8 cellular contexts compared by ENCODE assay signal in genomic region chr6:106510090-106510970, GRCh38.
DNase-seq lines count a peak whose midpoint lies in the region; ATAC-seq and TF ChIP-seq lines count a peak whose summit lies in the region.

No MANE protein-coding gene starts in this region.

- H3K9me3 ChIP-seq in MM.1S (replicated peaks; ENCODE audit: insufficient read depth, low read length) (no peaks in the 10 kb centered on the region), left lung (no peaks in the 10 kb centered on the region)

- DNase-seq in Caki2 (ENCODE audit: low read depth) (peak; percentile 51), MM.1S (peak; percentile 47), cardiac fibroblast (ENCODE audit: low read depth in 2 of 2) (peak; percentile 47 to 59), left lung (peak; percentile 87 to 95), cerebellar cortex (ENCODE audit: low spot score) (no peak)
- DNase-seq in stimulated activated CD8-positive, alpha-beta memory T cell treated with anti-CD3 and anti-CD28 coated beads, Interleukin-12 subunit alpha, Interleukin-12 subunit beta, amount 100 ng/mL, for 1 hour (ENCODE audit: low read depth) = peak; percentile 45

- H3K79me2 ChIP-seq in MM.1S (ENCODE audit: low read length) = no peaks in the 10 kb centered on the region

- TF ChIP-seq CTCF in MM.1S (IDR thresholded peaks at IDR 0.05; ENCODE audit: low read length) (no peak), VCaP (conservative IDR thresholded peaks at IDR 0.05) (peak; percentile 30; the same call in 1 of the 2 replicates), cardiac fibroblast (IDR thresholded peaks at IDR 0.05; ENCODE audit: low read depth, low read length) (no peak), left lung (IDR thresholded peaks at IDR 0.05) (no peak)

- ATAC-seq in GM21723 (IDR thresholded peaks at IDR 0.05; ENCODE audit: unreplicated experiment) (peak; percentile 42), left lung (peak; percentile 63)

- H3K36me3 ChIP-seq in MM.1S (replicated peaks; ENCODE audit: insufficient read depth, low read length) (no peaks in the 10 kb centered on the region), left lung (no peaks in the 10 kb centered on the region)

- no peak overlapping the region for H3K9ac ChIP-seq in MM.1S (ENCODE audit: low read length)

- intact Hi-C loops in left lung (cut with DNase I) = no loop called here

- H3K4me3 ChIP-seq in MM.1S (ENCODE audit: low read length) (peak overlapping the region; percentile 79), cardiac fibroblast (replicated peaks in 1 of 2; ENCODE audit: low read depth in 2 of 2, low read length in 2 of 2) (peak overlapping the region; percentile 53 to 56), left lung (peak overlapping the region; percentile 42 to 79)

- H3K4me2 ChIP-seq in MM.1S (ENCODE audit: low read depth, low read length) = peak overlapping the region; percentile 87; the same call in 1 of the 2 replicates

- H3K9me2 ChIP-seq in MM.1S (replicated peaks; ENCODE audit: insufficient read depth, low read length) = no peaks in the 10 kb centered on the region

- H2AFZ ChIP-seq in MM.1S (ENCODE audit: low read length) = peak overlapping the region; percentile 79

- in situ Hi-C loops in Caki2 (cut with HindIII; ENCODE audit: low pct_unique_long_range_greater_than_20kb, low sequenced_read_pairs) = no loop called here

- H3K4me1 ChIP-seq in MM.1S (ENCODE audit: low read length) (peaks cover 6% of the 10 kb centered on the region; the same call in 1 of the 2 replicates), left lung (peaks cover 9 to 48% of the 10 kb centered on the region in 2 donors)

- peaks cover 7% of the 10 kb centered on the region; the same call in 1 of the 2 replicates for H3F3A ChIP-seq in MM.1S (ENCODE audit: insufficient read depth, low read length)

- H4K20me1 ChIP-seq in MM.1S (ENCODE audit: insufficient read depth, low read length) = no peaks in the 10 kb centered on the region

- peaks cover 54% of the 10 kb centered on the region for H3K27me3 ChIP-seq in MM.1S (replicated peaks; ENCODE audit: insufficient read depth, low read length)
- peaks cover 3 to 32% of the 10 kb centered on the region in 2 donors for H3K27me3 ChIP-seq in left lung

- H3K27ac ChIP-seq in MM.1S (ENCODE audit: low read length) (no peak overlapping the region), VCaP (peak overlapping the region; percentile 100), left lung (peak overlapping the region; percentile 26 to 98)
